ENCODE assay signal across 31 cellular contexts in the genomic region with DNA sequence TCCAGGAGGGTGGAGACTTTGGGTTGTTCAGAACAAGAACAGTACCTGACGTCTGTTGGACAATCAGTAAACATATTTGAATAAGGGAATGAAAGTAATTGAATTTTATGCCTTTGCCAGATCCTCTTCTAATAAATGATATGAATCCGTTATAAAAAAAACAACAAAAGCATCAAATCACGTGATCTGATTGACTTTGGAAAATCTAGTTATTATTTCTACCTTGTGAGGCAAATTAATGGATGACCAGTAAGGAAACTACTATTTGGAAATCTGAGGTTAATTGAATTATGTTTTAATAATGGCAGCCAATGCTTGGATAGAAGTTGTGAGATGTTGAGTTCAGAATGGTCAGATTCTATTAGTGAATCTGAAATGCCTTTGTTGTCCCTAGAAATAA.
DNase-seq lines count a peak whose midpoint lies in the region; ATAC-seq, FAIRE-seq and TF ChIP-seq lines count a peak whose summit lies in the region.
"Had no signal": no experiment of that assay in that cellular context is flagged by ENCODE, and none has a peak within 500 bp of the region (broad histone marks: within the 10 kb centered on the region; RNA-seq: fewer than 3 reads in every experiment).

No MANE protein-coding gene starts in this region.

- TF ChIP-seq POLR2A in HepG2 (IDR thresholded peaks at IDR 0.05; ENCODE audit: insufficient read depth in 1 of 2, low read depth in 2 of 2, low read length in 2 of 2) (no peak), right lobe of liver (IDR thresholded peaks at IDR 0.05) (no peak), K562 (conservative IDR thresholded peaks at IDR 0.05) (no peak)

- no peaks in the 10 kb centered on the region for H3K9me3 ChIP-seq in HepG2 (ENCODE audit: low read length)
- no peaks in the 10 kb centered on the region for H3K9me3 ChIP-seq in right lobe of liver
- H3K9me3 ChIP-seq in K562 (replicated peaks; ENCODE audit: control insufficient read depth, insufficient read depth, low read depth, low read length): no peaks in the 10 kb centered on the region
- H3K9me3 ChIP-seq: A549; BE2C; BLaER1; BLaER1 treated with 17β-estradiol and CSF1 and Interleukin-3, amounts not matched to agents 10 nM and 100 nM; Caco-2 had no signal

- intact Hi-C loops in HepG2 (cut with micrococcal nuclease; ENCODE audit: unreplicated experiment) (no loop called here), right lobe of liver (cut with DNase I) (no loop called here), K562 (cut with micrococcal nuclease) (no loop called here)

- no peak overlapping the region for H2AFZ ChIP-seq in HepG2 (ENCODE audit: low read length)
- no peak overlapping the region for H2AFZ ChIP-seq in K562 (ENCODE audit: low read depth, low read length)

- H3K4me1 ChIP-seq in HepG2 (ENCODE audit: insufficient read depth, low read length) (no peaks in the 10 kb centered on the region), right lobe of liver (no peaks in the 10 kb centered on the region), K562 (replicated peaks in 1 of 2; ENCODE audit: control insufficient read depth in 2 of 2, insufficient read depth in 2 of 2, low read length in 2 of 2) (peaks cover 0 to 3% of the 10 kb centered on the region in 2 experiments; a peak in 1 of 5 replicates)
- H3K4me1 ChIP-seq: A549; BE2C; BLaER1; BLaER1 treated with 17β-estradiol and CSF1 and Interleukin-3, amounts not matched to agents 10 nM and 100 nM; Caco-2 had no signal

- H3K9me1 ChIP-seq in K562 (ENCODE audit: control insufficient read depth, insufficient read depth, low read length): no peaks in the 10 kb centered on the region

- TF ChIP-seq RAD21 in HepG2 (CRISPR knock-in tag; IDR thresholded peaks at IDR 0.05) (no peak), K562 (CRISPR knock-in tag; conservative IDR thresholded peaks at IDR 0.05 in 1 of 2, IDR thresholded peaks at IDR 0.05 in 1 of 2) (no peak)

- no peak overlapping the region for H3K4me3 ChIP-seq in HepG2 (replicated peaks in 1 of 3; ENCODE audit: insufficient read depth in 1 of 3, low read depth in 2 of 3, low read length in 3 of 3)
- no peak overlapping the region for H3K4me3 ChIP-seq in right lobe of liver
- H3K4me3 ChIP-seq in K562: no peak overlapping the region
- H3K4me3 ChIP-seq: A549; BLaER1; BLaER1 treated with 17β-estradiol and CSF1 and Interleukin-3, amounts not matched to agents 10 nM and 100 nM had no signal

- BruUV-seq in HepG2 (replicated peaks; lab: Mats Ljungman, UMichigan) (no TSS peak), K562 (replicated peaks; lab: Mats Ljungman, UMichigan) (no TSS peak)

- H3K27ac ChIP-seq in HepG2 (ENCODE audit: extremely low read length, insufficient read depth, low read length) (no peak overlapping the region), right lobe of liver (no peak overlapping the region), K562 (ENCODE audit: extremely low read depth, low read depth, low read length) (no peak overlapping the region)
- H3K27ac ChIP-seq: 22Rv1; A549; BLaER1; BLaER1 treated with 17β-estradiol and CSF1 and Interleukin-3, amounts not matched to agents 10 nM and 100 nM; C4-2B had no signal

- TF ChIP-seq EP300 in HepG2 (IDR thresholded peaks at IDR 0.05; ENCODE audit: low read depth in 2 of 2, low read length in 2 of 2): no peak
- no peak for TF ChIP-seq EP300 in HepG2 (CRISPR knock-in tag; IDR thresholded peaks at IDR 0.05; ENCODE audit: borderline replicate concordance)
- no peak for TF ChIP-seq EP300 in K562 (IDR thresholded peaks at IDR 0.05; ENCODE audit: low read length)

- in situ Hi-C loops in HepG2 (cut with HindIII; ENCODE audit: extremely low pct_ligation_motif_present, low pct_unique_long_range_greater_than_20kb): no loop called here
- in situ Hi-C loops in K562 (cut with MboI): no loop called here

- H3K79me2 ChIP-seq in HepG2 (ENCODE audit: insufficient read depth, low read length) (no peaks in the 10 kb centered on the region), K562 (ENCODE audit: control insufficient read depth, insufficient read depth, low read length) (no peaks in the 10 kb centered on the region)

- H3K4me2 ChIP-seq in HepG2 (ENCODE audit: low read depth, low read length) (no peak overlapping the region), K562 (ENCODE audit: insufficient read depth, low read length) (no peak overlapping the region)
- H3K4me2 ChIP-seq: A549; BLaER1; BLaER1 treated with 17β-estradiol and CSF1 and Interleukin-3, amounts not matched to agents 10 nM and 100 nM had no signal

- 5% methylated on average over 3 of the region's 3 CpGs for WGBS in HepG2 (ENCODE audit: low lambda C conversion rate)
- 65% methylated on average over 3 of the region's 3 CpGs for WGBS in right lobe of liver (ENCODE audit: insufficient coverage, low coverage, low lambda C conversion rate, missing lambda C conversion rate)
- WGBS in K562 (ENCODE audit: insufficient coverage, low coverage, missing lambda C conversion rate): 7% methylated on average over 3 of the region's 3 CpGs

- TF ChIP-seq CTCF in HepG2 (CRISPR knock-in tag; IDR thresholded peaks at IDR 0.05) (no peak), right lobe of liver (IDR thresholded peaks at IDR 0.05) (no peak), K562 (IDR thresholded peaks at IDR 0.05 in 2 of 3, conservative IDR thresholded peaks at IDR 0.05 in 1 of 3; ENCODE audit: insufficient read depth in 2 of 3, low read depth in 1 of 3, low read length in 3 of 3) (no peak)

- POLR2A ChIA-PET in HepG2 (lab: Yijun Ruan, JAX) (no interaction called here), K562 (lab: Yijun Ruan, JAX) (no interaction called here)

- H3K36me3 ChIP-seq in HepG2 (replicated peaks in 1 of 2; ENCODE audit: control insufficient read depth in 1 of 2, insufficient read depth in 2 of 2, low read length in 2 of 2) (no peaks in the 10 kb centered on the region), right lobe of liver (no peaks in the 10 kb centered on the region), K562 (ENCODE audit: control insufficient read depth, insufficient read depth, low read length) (no peaks in the 10 kb centered on the region)
- H3K36me3 ChIP-seq: BE2C; BLaER1; BLaER1 treated with 17β-estradiol and CSF1 and Interleukin-3, amounts not matched to agents 10 nM and 100 nM had no signal

- no peak for DNase-seq in HepG2 (ENCODE audit: low spot score)
- DNase-seq in right lobe of liver: no peak
- DNase-seq in K562 (ENCODE audit: extremely low read depth in 1 of 4, low spot score in 3 of 4): no peak
- DNase-seq: 8988T; ACHN; AML-193; BE2C; C1 segment of cervical spinal cord; Caco-2; Calu3; CD4-positive, alpha-beta memory T cell; CD4-positive, alpha-beta T cell; CD4-positive, CD25-positive, alpha-beta regulatory T cell; CD8-positive, alpha-beta memory T cell; CD8-positive, alpha-beta T cell; COR-L47; DMS 273 treated with DMSO at 0.1 percent for 48 hours; DMS153; DMS53; DMS79; DMS79 treated with DMSO at 0.1 percent for 48 hours; DND-41; EL had no signal

- CTCF ChIA-PET in HepG2 (lab: Yijun Ruan, JAX; ENCODE audit: low intra/inter-chr PET ratio, low total read pairs) (no interaction called here), K562 (lab: Yijun Ruan, JAX; ENCODE audit: low intra/inter-chr PET ratio) (no interaction called here)

- FAIRE-seq in HepG2 (lab: Jason Lieb, UNC): no peak
- no peak for FAIRE-seq in K562 (lab: Jason Lieb, UNC)
- FAIRE-seq: A204.1, A549, D721Med had no signal

- ATAC-seq in HepG2 (no peak), right lobe of liver (no peak), K562 (no peak), HG02870 (IDR thresholded peaks at IDR 0.05; ENCODE audit: unreplicated experiment) (no peak)
- ATAC-seq: A549; CD8-positive, alpha-beta T cell had no signal

- H3K9ac ChIP-seq in HepG2 (ENCODE audit: insufficient read depth, low read depth, low read length): no peak overlapping the region
- H3K9ac ChIP-seq in K562 (ENCODE audit: insufficient read depth in 1 of 2, low read depth in 2 of 2, low read length in 2 of 2): no peak overlapping the region
- H3K9ac ChIP-seq: BLaER1; BLaER1 treated with 17β-estradiol and CSF1 and Interleukin-3, amounts not matched to agents 10 nM and 100 nM had no signal

- H4K20me1 ChIP-seq in HepG2 (ENCODE audit: insufficient read depth, low read length) (no peaks in the 10 kb centered on the region), K562 (replicated peaks; ENCODE audit: control insufficient read depth, insufficient read depth, low read length) (no peaks in the 10 kb centered on the region)
- H4K20me1 ChIP-seq: BLaER1; BLaER1 treated with 17β-estradiol and CSF1 and Interleukin-3, amounts not matched to agents 10 nM and 100 nM had no signal

- H3K27me3 ChIP-seq in HepG2 (ENCODE audit: control insufficient read depth in 1 of 2, insufficient read depth in 2 of 2, low read length in 2 of 2): no peaks in the 10 kb centered on the region
- no peaks in the 10 kb centered on the region for H3K27me3 ChIP-seq in right lobe of liver
- H3K27me3 ChIP-seq in K562 (ENCODE audit: control insufficient read depth in 2 of 2, insufficient read depth in 2 of 2, low read length in 2 of 2): no peaks in the 10 kb centered on the region
- H3K27me3 ChIP-seq: BE2C; BLaER1; BLaER1 treated with 17β-estradiol and CSF1 and Interleukin-3, amounts not matched to agents 10 nM and 100 nM had no signal

TF ChIP-seq in HepG2, 621 proteins besides CTCF, POLR2A, EP300 and RAD21 (continues in another document):
- TF ChIP-seq EED (CRISPR knock-in tag; IDR thresholded peaks at IDR 0.05) (no peak), KAT8 (CRISPR knock-in tag; IDR thresholded peaks at IDR 0.05) (no peak), RAD51 (IDR thresholded peaks at IDR 0.05; ENCODE audit: borderline replicate concordance) (peak; percentile 70; the same call in 1 of the 2 replicates)

TF ChIP-seq in K562, 482 proteins besides CTCF, POLR2A, EP300 and RAD21 (continues in another document):
- peak; percentile 92 for TF ChIP-seq TFE3 (CRISPR knock-in tag; IDR thresholded peaks at IDR 0.05)

Comparison
In these comparisons a context has a peak if more than half of its experiments do, and no peak if none do; other contexts are left out.
1. Of the 241 proteins assayed by ChIP-seq in both HepG2 and K562: peak only in HepG2: none; only in K562: TFE3; in both: RAD51; in neither: 238; mixed calls (peak in some experiments, not most) for 1.